Comparison of ENCODE assay signal across 1 cellular context in the genomic region with DNA sequence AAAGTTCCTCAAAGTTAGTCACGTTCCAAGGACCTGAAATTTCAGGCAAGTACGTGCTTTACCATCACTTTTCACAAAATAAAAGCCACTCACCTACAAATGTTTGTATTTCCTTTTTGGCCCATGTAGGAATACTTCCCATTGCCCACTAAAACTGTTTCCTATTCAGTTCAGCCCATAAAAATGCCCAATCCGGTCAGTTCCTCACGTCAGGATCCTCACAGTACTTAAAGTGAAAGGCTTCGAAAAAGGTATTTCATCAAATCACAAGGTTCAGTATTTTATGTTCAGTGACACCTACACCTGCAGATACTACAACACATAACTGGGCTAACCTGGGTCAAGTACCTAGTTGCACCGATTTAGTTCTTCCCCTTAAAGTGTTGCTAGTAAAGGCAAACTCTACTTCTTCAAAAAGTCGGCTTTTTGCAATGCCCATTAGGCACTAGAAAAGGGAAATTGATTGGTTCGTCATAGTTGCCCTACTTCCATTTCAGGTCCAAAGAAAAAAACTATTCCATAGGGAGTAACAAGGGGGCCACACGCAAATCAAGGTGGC.
A peak's percentile ranks its signal among the peaks of the same experiment; 100 is the strongest.
TF ChIP-seq lines count a peak whose summit lies in the region.

No MANE protein-coding gene starts in this region.

TF ChIP-seq in liver, 16 proteins besides CTCF, POLR2A, EP300 and RAD21 (continued from another document):
- TF ChIP-seq REST (IDR thresholded peaks at IDR 0.05) (no peak), NR2F2 (IDR thresholded peaks at IDR 0.05) (no peak), TAF1 (conservative IDR thresholded peaks at IDR 0.05) (no peak)
- TF ChIP-seq, protein P1, sequence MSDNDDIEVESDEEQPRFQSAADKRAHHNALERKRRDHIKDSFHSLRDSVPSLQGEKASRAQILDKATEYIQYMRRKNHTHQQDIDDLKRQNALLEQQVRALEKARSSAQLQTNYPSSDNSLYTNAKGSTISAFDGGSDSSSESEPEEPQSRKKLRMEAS (IDR thresholded peaks at IDR 0.05): peak; percentile 8
